ENCODE assay signal across 15 cellular contexts in genomic region chrX:46599051-46599560, GRCh38.
"Had no signal": no experiment of that assay in that cellular context is flagged by ENCODE, and none has a peak within 500 bp of the region (broad histone marks: within the 10 kb centered on the region; RNA-seq: fewer than 3 reads in every experiment).

No MANE protein-coding gene starts in this region.

- ATAC-seq: activated T-cell treated with anti-CD3 and anti-CD28 coated beads, Interleukin-2, amount 50 U/mL, for 72 hours; body of pancreas; gastrocnemius medialis; left lung; natural killer cell treated with Interleukin-12 subunit alpha and Interleukin-12 subunit beta and Interleukin-15 and Interleukin-18, amount 100 ng/mL, for 72 hours; stimulated activated naive CD8-positive, alpha-beta T cell treated with anti-CD3 and anti-CD28 coated beads, Interleukin-15, amount 100 ng/mL, for 72 hours; T-helper 17 cell had no signal

- H3K4me3 ChIP-seq: body of pancreas, coronary artery, esophagus muscularis mucosa, gastrocnemius medialis, left lung had no signal

- DNase-seq: activated CD4-positive, alpha-beta T cell treated with anti-CD3 and anti-CD28 coated beads, Interleukin-2, amount 10 ng/mL, durations not matched to agents 7 days and 5 days; activated CD4-positive, CD25-positive, alpha-beta regulatory T cell; activated CD8-positive, alpha-beta memory T cell treated with anti-CD3 and anti-CD28 coated beads, Interleukin-2, amount 50 U/mL, for 48 hours; activated gamma-delta T cell; activated T-cell treated with anti-CD3 and anti-CD28 coated beads, Interleukin-2, amount 50 U/mL, for 72 hours; amygdala; body of pancreas; gastrocnemius medialis; kidney; left lung; stimulated activated naive CD8-positive, alpha-beta T cell treated with anti-CD3 and anti-CD28 coated beads, Interleukin-15, amount 100 ng/mL, for 72 hours; T-helper 17 cell had no signal
